In the genomic region with DNA sequence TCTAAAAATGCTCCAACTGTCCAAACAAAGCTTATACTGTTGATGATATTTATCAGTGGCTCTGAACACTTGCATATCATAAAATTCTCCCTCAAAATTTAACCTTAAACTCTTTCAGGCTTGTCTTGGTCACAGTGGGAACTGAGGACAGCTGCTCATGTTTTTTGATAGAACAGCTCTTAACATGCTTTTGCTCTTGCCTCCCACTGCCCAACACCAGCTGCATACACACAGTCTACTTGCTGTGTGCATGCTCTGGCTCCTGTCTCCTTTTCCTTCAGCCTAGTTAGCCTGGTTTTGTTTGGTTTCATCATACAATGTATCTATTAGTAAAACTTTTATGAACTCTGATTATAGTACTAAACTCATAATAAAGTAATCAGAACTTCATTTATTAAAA, we compare ENCODE assay signal across 35 cellular contexts.
"Had no signal": no experiment of that assay in that cellular context is flagged by ENCODE, and none has a peak within 500 bp of the region (broad histone marks: within the 10 kb centered on the region; RNA-seq: fewer than 3 reads in every experiment).

No MANE protein-coding gene starts in this region.

- H3K9me3 ChIP-seq: MG63 had no signal

- DNase-seq: Karpas-422, Kasumi-1, MG63, MM.1S, MV-4-11, NCI-H1048, NCI-H1092, NCI-H1092 treated with DMSO at 0.1 percent for 48 hours, NCI-H1105, NCI-H1105 treated with DMSO at 0.1 percent for 48 hours, NCI-H1417, NCI-H1417 treated with DMSO at 0.1 percent for 48 hours, NCI-H1436, NCI-H1436 treated with DMSO at 0.1 percent for 48 hours, NCI-H146, NCI-H1694, NCI-H1694 treated with DMSO at 0.1 percent for 48 hours, NCI-H187, NCI-H187 treated with DMSO at 0.1 percent for 48 hours, NCI-H1930, NCI-H2029, NCI-H2029 treated with DMSO at 0.1 percent for 48 hours, NCI-H2081, NCI-H2081 treated with DMSO at 0.1 percent for 48 hours, NCI-H2107, NCI-H2171, NCI-H2171 treated with DMSO at 0.1 percent for 48 hours, NCI-H2227 treated with DMSO at 0.1 percent for 48 hours, NCI-H226, NCI-H345, NCI-H446, NCI-H446 treated with DMSO at 0.1 percent for 48 hours, NCI-H510A, NCI-H510A treated with DMSO at 0.1 percent for 48 hours had no signal

- H3K4me3 ChIP-seq: MG63 had no signal

- H3K27me3 ChIP-seq: MG63 had no signal

- H3K27ac ChIP-seq: KMS-11 had no signal

- H3K36me3 ChIP-seq: MG63 had no signal

- H3K4me2 ChIP-seq: KMS-11 had no signal

- H3K9ac ChIP-seq: KMS-11 had no signal
